In the genomic region with DNA sequence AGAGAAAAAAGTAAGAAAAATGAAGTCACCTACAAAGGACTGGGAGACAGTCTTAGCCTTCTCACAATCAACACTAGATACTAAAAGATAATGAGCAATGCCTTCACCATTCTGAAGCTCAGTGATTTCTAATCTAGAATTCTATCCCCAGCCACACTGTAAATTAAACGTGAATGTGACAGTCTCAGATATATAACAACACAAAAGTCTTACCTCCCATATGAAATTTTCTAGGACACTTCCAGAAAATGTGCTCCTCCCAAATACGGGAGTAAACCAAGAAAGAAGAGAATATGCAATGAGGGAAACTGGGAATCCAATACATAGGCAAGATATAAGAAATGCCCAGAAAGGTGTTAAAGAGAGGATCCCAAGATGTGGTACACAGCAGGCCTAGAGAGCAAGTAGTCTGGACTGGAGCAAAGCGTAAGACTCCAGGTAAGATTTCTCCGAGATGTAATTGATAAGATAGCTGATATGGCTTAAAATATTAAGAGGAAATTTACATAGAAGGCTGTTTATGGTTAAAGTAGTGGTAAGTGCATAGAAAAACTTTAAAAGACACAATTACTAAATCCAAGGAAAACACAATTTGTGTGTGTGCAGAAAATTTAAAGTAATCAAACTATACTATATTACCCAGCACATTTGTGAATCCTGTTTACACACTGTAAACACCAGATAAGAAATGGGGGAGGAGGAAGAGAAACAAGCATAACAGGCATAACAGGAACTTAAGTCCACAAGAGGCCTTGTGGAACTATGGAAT, we compare ENCODE assay signal across 20 cellular contexts. TPM values are rescaled to one million over a fixed set of nuclear protein-coding genes. Genes with fewer than 3 reads are reported as not detected.
DNase-seq lines count a peak whose midpoint lies in the region; ATAC-seq, FAIRE-seq and TF ChIP-seq lines count a peak whose summit lies in the region.
"Had no signal": no experiment of that assay in that cellular context is flagged by ENCODE, and none has a peak within 500 bp of the region (broad histone marks: within the 10 kb centered on the region; RNA-seq: fewer than 3 reads in every experiment).

No MANE protein-coding gene starts in this region.

- no peaks in the 10 kb centered on the region for H4K20me1 ChIP-seq in HepG2 (ENCODE audit: insufficient read depth, low read length)

- ATAC-seq in HepG2 = no peak
- no peak for ATAC-seq in GM18867 (IDR thresholded peaks at IDR 0.05; ENCODE audit: unreplicated experiment)
- ATAC-seq in HG03439 (IDR thresholded peaks at IDR 0.05; ENCODE audit: unreplicated experiment) = no peak
- ATAC-seq in foreskin keratinocyte = no peak
- ATAC-seq: GM12878, left cardiac atrium, right cardiac atrium had no signal

- peaks cover 6% of the 10 kb centered on the region for H3K79me2 ChIP-seq in HepG2 (ENCODE audit: insufficient read depth, low read length)

- TF ChIP-seq POLR2A in HepG2 (IDR thresholded peaks at IDR 0.05; ENCODE audit: insufficient read depth in 1 of 2, low read depth in 2 of 2, low read length in 2 of 2) (no peak), stomach (IDR thresholded peaks at IDR 0.05) (no peak)

- no peak overlapping the region for H3K9ac ChIP-seq in HepG2 (ENCODE audit: insufficient read depth, low read depth, low read length)

- TF ChIP-seq CTCF in HEK293 (tag by site-specific recombination; IDR thresholded peaks at IDR 0.05) (no peak), VCaP (conservative IDR thresholded peaks at IDR 0.05) (no peak), HepG2 (CRISPR knock-in tag; IDR thresholded peaks at IDR 0.05) (no peak), stomach (IDR thresholded peaks at IDR 0.05) (no peak), foreskin keratinocyte (conservative IDR thresholded peaks at IDR 0.05) (no peak)

- intact Hi-C loops in HepG2 (cut with micrococcal nuclease; ENCODE audit: unreplicated experiment) (loop anchor here (5.0 kb wide), 1 partner anchor 623 kb away; no protein-coding TSS in a partner anchor), stomach (cut with DNase I; ENCODE audit: low total_unique reads) (no loop called here)

- H3K4me3 ChIP-seq in HEK293 (ENCODE audit: low read depth, low read length) (no peak overlapping the region), HepG2 (replicated peaks in 1 of 3; ENCODE audit: insufficient read depth in 1 of 3, low read depth in 2 of 3, low read length in 3 of 3) (no peak overlapping the region), stomach (peak overlapping the region in 1 of 4 donors; percentile 4)
- H3K4me3 ChIP-seq: dorsolateral prefrontal cortex, GM12878, tibial artery had no signal

- FAIRE-seq in HepG2 (lab: Jason Lieb, UNC) = no peak
- FAIRE-seq: GM12878, TTC549 had no signal

- H3K36me3 ChIP-seq in HEK293 (ENCODE audit: control insufficient read depth in 2 of 2, insufficient read depth in 1 of 2, low read length in 2 of 2) (no peaks in the 10 kb centered on the region), HepG2 (replicated peaks in 1 of 2; ENCODE audit: control insufficient read depth in 1 of 2, insufficient read depth in 2 of 2, low read length in 2 of 2) (no peaks in the 10 kb centered on the region; a peak in 1 of 5 replicates), stomach (no peaks in the 10 kb centered on the region)
- H3K36me3 ChIP-seq: tibial artery had no signal

- H3K4me1 ChIP-seq in HEK293 (ENCODE audit: control insufficient read depth, insufficient read depth, low read length) (no peaks in the 10 kb centered on the region), HepG2 (ENCODE audit: insufficient read depth, low read length) (peaks cover 34% of the 10 kb centered on the region), stomach (peaks cover 34 to 79% (median 52%) of the 10 kb centered on the region in 4 donors), foreskin keratinocyte (no peaks in the 10 kb centered on the region)

- TF ChIP-seq RAD21 in HepG2 (CRISPR knock-in tag; IDR thresholded peaks at IDR 0.05) = no peak

- TF ChIP-seq EP300 in HepG2 (IDR thresholded peaks at IDR 0.05; ENCODE audit: low read depth in 2 of 2, low read length in 2 of 2) (0 out of 4 replicates have a peak, but pooled peaks of 1 of the 2 experiments have one; percentile 4), HepG2 (CRISPR knock-in tag; IDR thresholded peaks at IDR 0.05; ENCODE audit: borderline replicate concordance) (no peak), stomach (IDR thresholded peaks at IDR 0.05) (no peak)

- H3K27ac ChIP-seq in HEK293 (ENCODE audit: extremely low read depth, low read depth, low read length) (no peak overlapping the region), VCaP (peak overlapping the region; percentile 100), HepG2 (ENCODE audit: extremely low read length, insufficient read depth, low read length) (no peak overlapping the region), stomach (peak overlapping the region; percentile 69 to 87 (median 75)), foreskin keratinocyte (no peak overlapping the region)
- H3K27ac ChIP-seq: HL-60, tibial artery had no signal

- H3K9me3 ChIP-seq in HEK293 (ENCODE audit: control insufficient read depth, insufficient read depth, low read depth, low read length) = no peaks in the 10 kb centered on the region
- H3K9me3 ChIP-seq in HepG2 (ENCODE audit: low read length) = no peaks in the 10 kb centered on the region
- H3K9me3 ChIP-seq in stomach = no peaks in the 10 kb centered on the region
- H3K9me3 ChIP-seq: tibial artery had no signal

- in situ Hi-C loops in HepG2 (cut with HindIII; ENCODE audit: extremely low pct_ligation_motif_present, low pct_unique_long_range_greater_than_20kb) = no loop called here

- no peak for DNase-seq in HepG2 (ENCODE audit: low spot score)
- DNase-seq in stomach = no peak
- DNase-seq in foreskin keratinocyte = no peak
- DNase-seq in midbrain (lab: John Stamatoyannopoulos, UW) = no peak
- DNase-seq: activated CD4-positive, alpha-beta T cell treated with anti-CD3 and anti-CD28 coated beads, Interleukin-2, amount 50 U/mL, for 1 hour; dorsolateral prefrontal cortex; H9; left cardiac atrium; MV-4-11; NCI-H187; right cardiac atrium; stimulated activated naive CD4-positive, alpha-beta T cell; tibial artery had no signal

- CTCF ChIA-PET in HEK293 (lab: Yijun Ruan, JAX) = no interaction called here
- CTCF ChIA-PET in HepG2 (lab: Yijun Ruan, JAX; ENCODE audit: low intra/inter-chr PET ratio, low total read pairs) = no interaction called here

- H3K27me3 ChIP-seq in HepG2 (ENCODE audit: control insufficient read depth in 1 of 2, insufficient read depth in 2 of 2, low read length in 2 of 2) = no peaks in the 10 kb centered on the region
- no peaks in the 10 kb centered on the region for H3K27me3 ChIP-seq in stomach
- no peaks in the 10 kb centered on the region for H3K27me3 ChIP-seq in foreskin keratinocyte
- H3K27me3 ChIP-seq: dorsolateral prefrontal cortex, tibial artery had no signal

- H2AFZ ChIP-seq in HepG2 (ENCODE audit: low read length) = no peak overlapping the region

- POLR2A ChIA-PET in HEK293 (lab: Yijun Ruan, JAX) = no interaction called here
- POLR2A ChIA-PET in HepG2 (lab: Yijun Ruan, JAX) = no interaction called here

- H3K4me2 ChIP-seq in HepG2 (ENCODE audit: low read depth, low read length) = no peak overlapping the region

- BruUV-seq in HepG2 (replicated peaks; lab: Mats Ljungman, UMichigan) = no TSS peak

- WGBS in HepG2 (ENCODE audit: low lambda C conversion rate) = 96% methylated on average over 4 of the region's 4 CpGs
- 32 to 66% (median 53%) methylated on average over 4 of the region's 4 CpGs for WGBS in stomach, 5 donors

TF ChIP-seq in HEK293, 187 proteins besides CTCF, POLR2A, EP300 and RAD21 (continues in another document):
- no peak for TF ChIP-seq ZNF660 (tag by site-specific recombination; IDR thresholded peaks at IDR 0.05)

TF ChIP-seq in HepG2, 621 proteins besides CTCF, POLR2A, EP300 and RAD21 (continues in another document):
- TF ChIP-seq U2AF1 (optimal IDR thresholded peaks at IDR 0.05; ENCODE audit: low read depth, low read length) (no peak), ZNF567 (CRISPR knock-in tag; IDR thresholded peaks at IDR 0.05; ENCODE audit: borderline replicate concordance) (no peak), TEAD3 (CRISPR knock-in tag; optimal IDR thresholded peaks at IDR 0.05; ENCODE audit: borderline replicate concordance) (no peak), ZNF432 (CRISPR knock-in tag; IDR thresholded peaks at IDR 0.05; ENCODE audit: borderline replicate concordance) (no peak)

RNA-seq across cellular contexts. Expression of gene SGMS1, which starts 44.1 kb away (rescaled TPM):
- total RNA-seq in HepG2 (2016; rRNA removed; fragmentation: Illumina TruSeq; extraction: Trizol) (13.1 and 15.1 TPM in 2 replicates), stomach (100 to 1,000 TPM in 2 of 5 donors, 10 to 100 TPM in 3; 24.6 to 229 (median 75.5) TPM), foreskin keratinocyte (25.3 and 27.3 TPM in 2 replicates)
- 38.8 and 42.6 TPM in 2 replicates for total RNA-seq in HepG2 (2016; cell fraction: cytosol; rRNA removed; fragmentation: Illumina TruSeq; extraction: Trizol; ENCODE audit: low read depth)
- total RNA-seq in HepG2 (2016; cell fraction: insoluble cytoplasmic fraction; rRNA removed; fragmentation: Illumina TruSeq; extraction: Trizol) = 12.0 and 16.0 TPM in 2 replicates
- 15.3 and 19.7 TPM in 2 replicates for total RNA-seq in HepG2 (2016; cell fraction: membrane; rRNA removed; fragmentation: Illumina TruSeq; extraction: Trizol)
- 29.3 and 32.5 TPM in 2 replicates for total RNA-seq in HepG2 (2016; cell fraction: nucleus; rRNA removed; fragmentation: Illumina TruSeq; extraction: Trizol)
- polyA plus RNA-seq in HepG2 (2011; rRNA removed) (6.2 and 6.5 TPM in 2 replicates), stomach (1 to 10 TPM; 6.2 to 7.8 (median 7.0) TPM), foreskin keratinocyte (6.7 and 8.3 TPM in 2 replicates)
- polyA plus RNA-seq in HepG2 (2011; cell fraction: cytosol; rRNA removed) = 4.5 and 5.3 TPM in 2 replicates
- 7.2 and 8.6 TPM in 2 replicates for polyA plus RNA-seq in HepG2 (2011; cell fraction: nucleus; rRNA removed)
- 9.9 and 11.1 TPM in 2 replicates for polyA plus RNA-seq in HepG2 (2012)
- 1.4 and 1.7 TPM in 2 replicates for polyA plus RNA-seq in HepG2 (2016; cell fraction: cytosol; fragmentation: Illumina TruSeq; extraction: Trizol; ENCODE audit: low read depth)
- 9.2 and 10.6 TPM in 2 replicates for polyA plus RNA-seq in HepG2 (2016; cell fraction: insoluble cytoplasmic fraction; fragmentation: Illumina TruSeq; extraction: Trizol; ENCODE audit: low read depth)
- polyA plus RNA-seq in HepG2 (2016; cell fraction: membrane; fragmentation: Illumina TruSeq; extraction: Trizol; ENCODE audit: low read depth) = 4.5 and 5.4 TPM in 2 replicates
- 10.6 and 13.6 TPM in 2 replicates for polyA plus RNA-seq in HepG2 (2016; cell fraction: nucleus; fragmentation: Illumina TruSeq; extraction: Trizol; ENCODE audit: insufficient read depth, low read depth)
- 8.4 and 35.9 TPM in 2 replicates for polyA minus RNA-seq in HepG2 (2011; rRNA and poly(A)+ RNA removed; ENCODE audit: low replicate concordance)
- 7.3 and 10.5 TPM in 2 replicates for polyA minus RNA-seq in HepG2 (2011; cell fraction: cytosol; rRNA and poly(A)+ RNA removed)
- 55.9 and 58.2 TPM in 2 replicates for polyA minus RNA-seq in HepG2 (2011; cell fraction: nucleus; rRNA and poly(A)+ RNA removed)

Comparison
In these comparisons a context has a peak if more than half of its experiments do, and no peak if none do; other contexts are left out.
1. H3K27ac ChIP-seq: peak in VCaP (single experiment) and stomach (5 of 5); none in HEK293 (single experiment), HepG2 (single experiment) and foreskin keratinocyte (single experiment).